Comparison of ENCODE assay signal across 13 cellular contexts in the genomic region with DNA sequence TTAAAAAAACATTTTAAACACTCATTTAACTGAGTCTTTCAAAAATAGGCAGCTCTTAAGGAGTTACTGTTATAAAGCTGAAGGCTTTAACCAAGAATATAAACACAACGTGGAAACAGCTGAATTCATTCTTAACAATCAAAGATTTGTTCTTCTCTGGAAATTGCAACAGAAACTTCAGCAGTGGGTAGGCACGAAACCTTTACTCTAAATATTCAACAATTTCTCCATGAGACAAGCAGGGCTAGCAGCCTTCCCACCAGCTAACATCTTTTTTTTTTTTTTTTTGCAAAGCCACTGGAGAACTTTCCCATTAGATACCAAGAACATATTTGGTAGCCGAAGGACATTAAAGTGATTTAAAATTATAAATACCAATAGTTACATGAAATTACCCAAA.
DNase-seq lines count a peak whose midpoint lies in the region; ATAC-seq and TF ChIP-seq lines count a peak whose summit lies in the region.
"Had no signal": no experiment of that assay in that cellular context is flagged by ENCODE, and none has a peak within 500 bp of the region (broad histone marks: within the 10 kb centered on the region; RNA-seq: fewer than 3 reads in every experiment).

No MANE protein-coding gene starts in this region.

- WGBS in upper lobe of left lung, 2 donors: 52 to 62% methylated on average over 3 of the region's 3 CpGs

- intact Hi-C loops in posterior vena cava (cut with DNase I): no loop called here

- H3K9me3 ChIP-seq in adipocyte (ENCODE audit: control insufficient read depth, low read length) (no peaks in the 10 kb centered on the region), muscle layer of duodenum (ENCODE audit: control insufficient read depth in 1 of 2, low read length in 2 of 2) (no peaks in the 10 kb centered on the region), upper lobe of left lung (no peaks in the 10 kb centered on the region)
- H3K9me3 ChIP-seq: BLaER1 treated with 17β-estradiol and CSF1 and Interleukin-3, amounts not matched to agents 10 nM and 100 nM had no signal

- H3K27me3 ChIP-seq in adipocyte (replicated peaks; ENCODE audit: control insufficient read depth, insufficient read depth, low read length) (no peaks in the 10 kb centered on the region), muscle layer of duodenum (ENCODE audit: low read depth, low read length) (no peaks in the 10 kb centered on the region), upper lobe of left lung (no peaks in the 10 kb centered on the region)
- H3K27me3 ChIP-seq: BLaER1 treated with 17β-estradiol and CSF1 and Interleukin-3, amounts not matched to agents 10 nM and 100 nM had no signal

- TF ChIP-seq EP300 in upper lobe of left lung (IDR thresholded peaks at IDR 0.05): no peak

- DNase-seq in adipocyte (ENCODE audit: low read depth): peak; percentile 60
- peak; percentile 53 for DNase-seq in fibroblast of the aortic adventitia (ENCODE audit: low read depth)
- no peak for DNase-seq in upper lobe of left lung
- DNase-seq in HuH-7.5 (ENCODE audit: low spot score): no peak
- DNase-seq in NCI-H1417 (lab: John Stamatoyannopoulos, UW): no peak
- no peak for DNase-seq in posterior vena cava (ENCODE audit: low spot score)
- DNase-seq: activated B cell treated with CpG ODN at 0.5 μM for 24 hours; activated naive CD4-positive, alpha-beta T cell treated with Interleukin-2 at 50 U/mL for 16 hours; DMS53; NCI-H774; T-helper 1 cell had no signal

- TF ChIP-seq CTCF in fibroblast of the aortic adventitia (IDR thresholded peaks at IDR 0.05; ENCODE audit: insufficient read depth, low read length) (no peak), upper lobe of left lung (IDR thresholded peaks at IDR 0.05) (no peak)

- H3K36me3 ChIP-seq in adipocyte (ENCODE audit: control insufficient read depth, insufficient read depth, low read length, severe bottlenecking): no peaks in the 10 kb centered on the region
- H3K36me3 ChIP-seq in muscle layer of duodenum (ENCODE audit: control insufficient read depth in 1 of 2, insufficient read depth in 2 of 2, low read length in 2 of 2): no peaks in the 10 kb centered on the region
- H3K36me3 ChIP-seq in upper lobe of left lung: no peaks in the 10 kb centered on the region
- H3K36me3 ChIP-seq: BLaER1 treated with 17β-estradiol and CSF1 and Interleukin-3, amounts not matched to agents 10 nM and 100 nM had no signal

- H3K27ac ChIP-seq in muscle layer of duodenum (ENCODE audit: low read length) (peak overlapping the region; percentile 18), upper lobe of left lung (peak overlapping the region; percentile 4 to 73 (median 38))
- H3K27ac ChIP-seq: BLaER1 treated with 17β-estradiol and CSF1 and Interleukin-3, amounts not matched to agents 10 nM and 100 nM had no signal

- no peak for TF ChIP-seq POLR2A in upper lobe of left lung (IDR thresholded peaks at IDR 0.05)

- H3K9ac ChIP-seq in adipocyte (ENCODE audit: low read length): peak overlapping the region; percentile 87
- H3K9ac ChIP-seq: BLaER1 treated with 17β-estradiol and CSF1 and Interleukin-3, amounts not matched to agents 10 nM and 100 nM had no signal

- no peak for ATAC-seq in upper lobe of left lung (ENCODE audit: low FRiP score in 2 of 2)

- H3K4me3 ChIP-seq in adipocyte (ENCODE audit: low read length) (peak overlapping the region; percentile 63), fibroblast of the aortic adventitia (ENCODE audit: low read depth, low read length) (no peak overlapping the region), muscle layer of duodenum (ENCODE audit: low read depth in 1 of 2, low read length in 2 of 2) (no peak overlapping the region), upper lobe of left lung (no peak overlapping the region)
- H3K4me3 ChIP-seq: BLaER1 treated with 17β-estradiol and CSF1 and Interleukin-3, amounts not matched to agents 10 nM and 100 nM had no signal

- H3K4me1 ChIP-seq in adipocyte (ENCODE audit: control insufficient read depth, insufficient read depth, low read length) (peaks cover 74% of the 10 kb centered on the region), muscle layer of duodenum (ENCODE audit: control insufficient read depth in 1 of 2, insufficient read depth in 2 of 2, low read length in 2 of 2) (peaks cover 5 to 35% of the 10 kb centered on the region in 2 donors), upper lobe of left lung (peaks cover 20 to 51% (median 39%) of the 10 kb centered on the region in 4 donors)

Comparison
In these comparisons a context has a peak if more than half of its experiments do, and no peak if none do; other contexts are left out.
1. DNase-seq: peak in adipocyte (single experiment) and fibroblast of the aortic adventitia (single experiment); none in upper lobe of left lung (0 of 2), HuH-7.5 (single experiment), NCI-H1417 (0 of 3) and posterior vena cava (single experiment).